In genomic region chr20:46512943-46513844, GRCh38 we compare ENCODE assay signal across 8 cellular contexts. TPM values are rescaled to one million over a fixed set of nuclear protein-coding genes. Genes with fewer than 3 reads are reported as not detected.
DNase-seq lines count a peak whose midpoint lies in the region; ATAC-seq lines count a peak whose summit lies in the region.

TSS of gene ZNF334 (minus strand) at chr20:46513559. CDS start at chr20:46512102, 1,457 bp downstream.

- peak within 1 kb of the TSS; percentile 87 for H3K9ac ChIP-seq in iPS-20b (ENCODE audit: low read depth, low read length)

- H3K27me3 ChIP-seq in iPS-20b (ENCODE audit: insufficient read depth, low read length): no peaks in the 10 kb centered on the region

- peaks cover 24% of the 10 kb centered on the region for H3K36me3 ChIP-seq in iPS-20b (ENCODE audit: insufficient read depth, low read depth, low read length)

- H3K9me3 ChIP-seq in iPS-20b (ENCODE audit: insufficient read depth, low read depth, low read length): no peaks in the 10 kb centered on the region

- intact Hi-C loops in sciatic nerve (cut with DNase I): loop anchor here (10.0 kb wide), 1 partner anchor 688 kb away; the partner anchor contains the start of gene TNNC2

- ATAC-seq in HG02642 (IDR thresholded peaks at IDR 0.05; ENCODE audit: poor library complexity, unreplicated experiment) (peak; percentile 73), sciatic nerve (peak; percentile 90)

- H3K27ac ChIP-seq in iPS-20b (ENCODE audit: low read length): no peak within 1 kb of the TSS

- no peaks in the 10 kb centered on the region for H3K4me1 ChIP-seq in iPS-20b (ENCODE audit: insufficient read depth, low read length)

- DNase-seq in DMS 273 (lab: John Stamatoyannopoulos, UW; ENCODE audit: unreplicated experiment) (peak; percentile 90), NCI-H82 (lab: John Stamatoyannopoulos, UW) (peak; percentile 95), astrocyte of the hippocampus (ENCODE audit: low read depth, low spot score) (peak; percentile 90), sciatic nerve (ENCODE audit: low spot score) (peak; percentile 70), NK-92 (lab: John Stamatoyannopoulos, UW; ENCODE audit: unreplicated experiment) (no peak), SW480 (ENCODE audit: low spot score) (no peak)

- H3K4me3 ChIP-seq in iPS-20b (ENCODE audit: low read length): peak within 1 kb of the TSS; percentile 86

RNA-seq across cellular contexts. Expression of gene ZNF334, which starts in this region (rescaled TPM):
- total RNA-seq in sciatic nerve: 9.0 TPM

Comparison
In these comparisons a context has a peak if more than half of its experiments do, and no peak if none do; other contexts are left out.
1. DNase-seq: peak in DMS 273 (single experiment), NCI-H82 (single experiment), astrocyte of the hippocampus (single experiment) and sciatic nerve (single experiment); none in NK-92 (single experiment) and SW480 (single experiment).